ENCODE assay signal across 1 cellular context in the genomic region with DNA sequence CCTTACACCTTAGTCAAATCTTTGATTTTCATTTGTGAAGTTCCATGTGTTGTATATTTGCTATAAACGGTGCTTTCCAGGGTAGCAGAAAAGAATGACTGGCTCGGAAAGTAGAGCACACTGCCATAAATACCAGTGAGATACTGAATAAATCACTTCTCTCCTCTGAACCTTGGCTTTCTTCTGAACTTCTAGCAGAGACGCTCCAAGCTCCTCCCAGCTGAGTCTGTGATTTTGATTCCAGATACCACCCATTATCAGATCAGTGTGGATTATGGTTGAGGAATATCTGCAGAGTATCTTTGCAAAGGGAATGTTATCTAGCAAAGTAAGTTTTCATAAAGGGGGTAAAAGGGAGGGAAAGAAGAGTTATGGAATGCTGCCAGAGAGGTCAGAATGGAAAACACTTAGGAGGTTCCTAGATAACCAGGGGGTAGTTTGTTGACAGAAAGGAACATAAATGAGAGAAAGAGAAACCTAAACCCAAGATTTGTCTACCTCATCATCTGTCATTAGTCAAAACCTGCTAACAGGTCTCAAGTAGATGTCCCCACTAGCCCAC.
TF ChIP-seq lines count a peak whose summit lies in the region.

No MANE protein-coding gene starts in this region.

TF ChIP-seq in HEK293, 187 proteins besides CTCF, POLR2A, EP300 and RAD21 (continued from another document):
- TF ChIP-seq, protein P1, sequence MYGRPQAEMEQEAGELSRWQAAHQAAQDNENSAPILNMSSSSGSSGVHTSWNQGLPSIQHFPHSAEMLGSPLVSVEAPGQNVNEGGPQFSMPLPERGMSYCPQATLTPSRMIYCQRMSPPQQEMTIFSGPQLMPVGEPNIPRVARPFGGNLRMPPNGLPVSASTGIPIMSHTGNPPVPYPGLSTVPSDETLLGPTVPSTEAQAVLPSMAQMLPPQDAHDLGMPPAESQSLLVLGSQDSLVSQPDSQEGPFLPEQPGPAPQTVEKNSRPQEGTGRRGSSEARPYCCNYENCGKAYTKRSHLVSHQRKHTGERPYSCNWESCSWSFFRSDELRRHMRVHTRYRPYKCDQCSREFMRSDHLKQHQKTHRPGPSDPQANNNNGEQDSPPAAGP (tag by site-specific recombination; IDR thresholded peaks at IDR 0.05), result no peak
- TF ChIP-seq, protein P2, sequence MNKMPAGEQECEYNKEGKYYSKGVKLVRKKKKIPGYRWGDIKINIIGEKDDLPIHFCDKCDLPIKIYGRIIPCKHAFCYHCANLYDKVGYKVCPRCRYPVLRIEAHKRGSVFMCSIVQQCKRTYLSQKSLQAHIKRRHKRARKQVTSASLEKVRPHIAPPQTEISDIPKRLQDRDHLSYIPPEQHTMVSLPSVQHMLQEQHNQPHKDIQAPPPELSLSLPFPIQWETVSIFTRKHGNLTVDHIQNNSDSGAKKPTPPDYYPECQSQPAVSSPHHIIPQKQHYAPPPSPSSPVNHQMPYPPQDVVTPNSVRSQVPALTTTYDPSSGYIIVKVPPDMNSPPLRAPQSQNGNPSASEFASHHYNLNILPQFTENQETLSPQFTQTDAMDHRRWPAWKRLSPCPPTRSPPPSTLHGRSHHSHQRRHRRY (tag by site-specific recombination; IDR thresholded peaks at IDR 0.05), result no peak
- no peak for TF ChIP-seq ZNF366 (tag by site-specific recombination; conservative IDR thresholded peaks at IDR 0.05)
